Comparison of ENCODE assay signal across 34 cellular contexts in the genomic region with DNA sequence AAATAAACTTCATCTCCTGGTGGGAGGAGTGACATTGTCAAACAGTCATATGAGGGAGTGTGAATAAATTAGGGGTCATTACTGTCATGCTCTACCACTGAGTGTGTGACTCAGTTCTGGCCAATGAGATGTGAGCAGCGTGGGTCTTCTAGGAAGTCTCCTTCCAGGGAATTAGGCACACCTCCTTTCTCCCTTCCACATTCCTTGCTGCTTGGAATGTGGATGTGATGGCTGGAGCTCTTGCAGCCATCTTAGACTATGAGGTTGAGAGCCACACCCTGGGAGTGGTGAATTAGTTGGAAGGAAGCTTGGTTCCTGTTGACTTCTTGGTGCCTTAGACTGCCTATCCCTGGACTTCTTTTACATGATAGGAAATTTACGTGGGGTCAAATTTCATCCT.
"Had no signal": no experiment of that assay in that cellular context is flagged by ENCODE, and none has a peak within 500 bp of the region (broad histone marks: within the 10 kb centered on the region; RNA-seq: fewer than 3 reads in every experiment).

No MANE protein-coding gene starts in this region.

- H3K36me3 ChIP-seq: brain microvascular endothelial cell, colonic mucosa, MG63, WERI-Rb-1 had no signal

- H3K4me2 ChIP-seq: KMS-11 had no signal

- H3K27me3 ChIP-seq: brain microvascular endothelial cell, colonic mucosa, MG63 had no signal

- H3K9me3 Mint-ChIP-seq: activated T-cell treated with anti-CD3 and anti-CD28 coated beads, Interleukin-2, amount 50 U/mL, for 24 hours had no signal

- H3K27ac ChIP-seq: brain microvascular endothelial cell, colonic mucosa, KMS-11, SK-N-MC, WERI-Rb-1 had no signal

- DNase-seq: activated CD4-positive, alpha-beta T cell treated with anti-CD3 and anti-CD28 coated beads for 48 hours; activated CD4-positive, alpha-beta T cell treated with anti-CD3 and anti-CD28 coated beads, Interleukin-2, amount 50 U/mL, for 4 hours; activated CD4-positive, CD25-positive, alpha-beta regulatory T cell treated with anti-CD3 and anti-CD28 coated beads, Interleukin-2, amount 50 U/mL, for 72 hours; activated CD8-positive, alpha-beta memory T cell treated with anti-CD3 and anti-CD28 coated beads, Interleukin-2, amount 10 ng/mL, durations not matched to agents 7 days and 5 days; activated CD8-positive, alpha-beta T cell treated with anti-CD3 and anti-CD28 coated beads, Interleukin-2, amount 10 ng/mL, durations not matched to agents 7 days and 5 days; activated effector memory CD4-positive, alpha-beta T cell treated with anti-CD3 and anti-CD28 coated beads, Interleukin-2, amount 50 U/mL, for 16 hours; activated naive CD4-positive, alpha-beta T cell treated with Interleukin-2 at 50 U/mL for 16 hours; activated T-cell treated with anti-CD3 and anti-CD28 coated beads, Interleukin-2, amount 50 U/mL, for 24 hours; amygdala; brain microvascular endothelial cell; cerebellar nuclear complex; colonic mucosa; MG63; MV-4-11; NCI-H1092 treated with DMSO at 0.1 percent for 48 hours; NCI-H1417 treated with DMSO at 0.1 percent for 48 hours; NCI-H1694; NCI-H2029; NCI-H2107; NCI-H2171 treated with DMSO at 0.1 percent for 48 hours; NCI-H226; NCI-H510A; NCI-H526 treated with DMSO at 0.1 percent for 48 hours; NCI-H82; OCI-M1; SHP77 treated with DMSO at 0.1 percent for 48 hours; T-cell; T-helper 2 cell; T1000; WERI-Rb-1 had no signal

- H3K4me3 Mint-ChIP-seq: activated CD8-positive, alpha-beta memory T cell treated with anti-CD3 and anti-CD28 coated beads, Interleukin-2, amount 10 ng/mL, durations not matched to agents 7 days and 5 days; activated CD8-positive, alpha-beta T cell treated with anti-CD3 and anti-CD28 coated beads, Interleukin-2, amount 10 ng/mL, durations not matched to agents 7 days and 5 days; activated T-cell treated with anti-CD3 and anti-CD28 coated beads, Interleukin-2, amount 50 U/mL, for 24 hours; activated T-helper 1 cell treated with anti-CD3 and anti-CD28 coated beads, Interleukin-12 subunit alpha, Interleukin-12 subunit beta, Interleukin-2, Interleukin-4 antibody, amounts not matched to agents 30 ng/mL and 10 ng/mL and 1 ng/mL, durations not matched to agents 14 hours and 24 hours and 36 hours; T-cell had no signal

- H3K4me3 ChIP-seq: colonic mucosa, MG63, SK-N-MC had no signal

- H3K36me3 Mint-ChIP-seq: activated CD8-positive, alpha-beta memory T cell treated with anti-CD3 and anti-CD28 coated beads, Interleukin-2, amount 10 ng/mL, durations not matched to agents 7 days and 5 days; T-cell had no signal

- H3K9me3 ChIP-seq: colonic mucosa, MG63 had no signal

- H3K27ac Mint-ChIP-seq: activated CD8-positive, alpha-beta memory T cell treated with anti-CD3 and anti-CD28 coated beads, Interleukin-2, amount 10 ng/mL, durations not matched to agents 7 days and 5 days; activated CD8-positive, alpha-beta T cell treated with anti-CD3 and anti-CD28 coated beads, Interleukin-2, amount 10 ng/mL, durations not matched to agents 7 days and 5 days; activated naive CD4-positive, alpha-beta T cell treated with anti-CD3 and anti-CD28 coated beads, Interleukin-2, amount 50 U/mL, for 72 hours; activated T-cell treated with anti-CD3 and anti-CD28 coated beads, Interleukin-2, amount 50 U/mL, for 24 hours; activated T-helper 1 cell treated with anti-CD3 and anti-CD28 coated beads, Interleukin-12 subunit alpha, Interleukin-12 subunit beta, Interleukin-2, Interleukin-4 antibody, amounts not matched to agents 30 ng/mL and 10 ng/mL and 1 ng/mL, durations not matched to agents 14 hours and 24 hours and 36 hours had no signal

- ATAC-seq: activated CD8-positive, alpha-beta memory T cell treated with anti-CD3 and anti-CD28 coated beads, Interleukin-2, amount 10 ng/mL, durations not matched to agents 7 days and 5 days; activated CD8-positive, alpha-beta T cell treated with anti-CD3 and anti-CD28 coated beads, Interleukin-2, amount 10 ng/mL, durations not matched to agents 7 days and 5 days; activated naive CD4-positive, alpha-beta T cell treated with anti-CD3 and anti-CD28 coated beads, Interleukin-2, amount 50 U/mL, for 72 hours; T-cell had no signal

- H3K27me3 Mint-ChIP-seq: activated CD8-positive, alpha-beta memory T cell treated with anti-CD3 and anti-CD28 coated beads, Interleukin-2, amount 10 ng/mL, durations not matched to agents 7 days and 5 days; activated T-cell treated with anti-CD3 and anti-CD28 coated beads, Interleukin-2, amount 50 U/mL, for 24 hours; T-cell had no signal

- H3K9ac ChIP-seq: KMS-11 had no signal
